Comparison of ENCODE assay signal across 3 cellular contexts in genomic region chr3:128933213-128933921, GRCh38.
A peak's percentile ranks its signal among the peaks of the same experiment; 100 is the strongest.
TF ChIP-seq lines count a peak whose summit lies in the region.

No MANE protein-coding gene starts in this region.

TF ChIP-seq in SK-N-SH treated with all-trans-retinoic acid at 6 μM for 48 hours, 23 proteins besides CTCF, POLR2A, EP300 and RAD21:
- TF ChIP-seq POU6F1 (CRISPR knock-in tag; IDR thresholded peaks at IDR 0.05; ENCODE audit: borderline replicate concordance, low read depth), result no peak
- TF ChIP-seq ZNF70 (CRISPR knock-in tag; IDR thresholded peaks at IDR 0.05), result peak; percentile 82
TF ChIP-seq in SK-N-SH treated with all-trans-retinoic acid at 6 μM for 48 hours: peak in this region for 1.

TF ChIP-seq in SK-N-SH, 30 proteins besides CTCF, POLR2A, EP300 and RAD21 (continued from another document):
- TF ChIP-seq USF1 (IDR thresholded peaks at IDR 0.05; ENCODE audit: borderline replicate concordance, low read depth) (no peak), TAF1 (IDR thresholded peaks at IDR 0.05; ENCODE audit: borderline replicate concordance, low read depth, low read length) (no peak), PBX3 (IDR thresholded peaks at IDR 0.05) (no peak), REST (IDR thresholded peaks at IDR 0.05; ENCODE audit: low read depth, low read length) (no peak), MAX (IDR thresholded peaks at IDR 0.05; ENCODE audit: low read depth) (no peak), RXRA (IDR thresholded peaks at IDR 0.05; ENCODE audit: borderline replicate concordance, low read depth) (no peak), SIN3A (IDR thresholded peaks at IDR 0.05; ENCODE audit: borderline replicate concordance, low read depth, low read length) (no peak)

TF ChIP-seq in HepG2, 621 proteins besides CTCF, POLR2A, EP300 and RAD21 (continued from another document):
- no peak for TF ChIP-seq TEF (CRISPR knock-in tag; IDR thresholded peaks at IDR 0.05)
TF ChIP-seq in HepG2: peak in this region for 0.
